1 cellular context compared by ENCODE assay signal in the genomic region with DNA sequence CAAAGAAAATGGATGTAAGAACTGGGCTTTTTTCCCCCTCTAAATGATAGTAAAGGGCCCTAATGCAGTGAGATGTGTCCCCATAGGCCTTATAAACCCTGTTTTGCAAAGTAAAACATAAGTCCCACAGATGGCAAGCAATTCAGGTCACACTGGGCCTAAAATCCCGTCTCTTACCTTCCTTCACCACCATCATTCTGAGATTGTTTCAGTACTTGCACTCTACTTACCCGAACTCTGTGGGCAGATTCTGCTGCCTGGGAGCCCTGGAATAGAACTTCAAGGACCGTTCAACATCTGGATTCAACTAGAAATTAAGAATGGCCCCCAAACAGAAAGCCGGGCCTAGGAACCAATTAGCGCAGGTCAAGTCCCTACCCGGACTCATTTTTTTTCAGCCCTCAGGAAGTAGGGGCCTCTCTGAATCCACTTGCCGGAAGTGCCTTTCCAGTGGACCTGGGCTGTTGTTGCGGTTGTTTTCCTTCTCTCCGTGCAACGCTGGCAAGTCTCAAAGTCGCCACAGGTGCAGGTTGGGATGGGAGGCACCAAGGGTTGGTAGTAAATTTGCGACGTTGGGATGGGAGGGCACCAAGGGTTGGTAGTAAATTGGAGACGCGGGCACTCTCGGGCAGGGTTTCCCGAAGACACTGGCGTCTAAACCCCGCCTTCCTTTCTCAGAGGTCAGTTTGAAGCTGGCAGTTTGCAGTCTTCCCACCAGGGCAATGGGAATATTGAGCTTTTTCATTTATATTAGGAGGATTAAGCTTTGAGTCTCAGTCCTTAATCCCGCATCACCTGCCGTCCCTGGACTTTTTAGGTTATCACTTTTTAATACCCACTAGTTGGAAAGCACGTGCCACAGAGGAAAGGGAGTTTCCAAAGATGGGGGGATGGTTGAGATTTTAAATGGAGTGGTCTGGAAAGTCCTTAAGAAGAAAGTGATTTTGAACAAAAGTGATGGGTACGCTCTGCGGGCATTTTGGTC.
TF ChIP-seq lines count a peak whose summit lies in the region.

A gene with protein sequence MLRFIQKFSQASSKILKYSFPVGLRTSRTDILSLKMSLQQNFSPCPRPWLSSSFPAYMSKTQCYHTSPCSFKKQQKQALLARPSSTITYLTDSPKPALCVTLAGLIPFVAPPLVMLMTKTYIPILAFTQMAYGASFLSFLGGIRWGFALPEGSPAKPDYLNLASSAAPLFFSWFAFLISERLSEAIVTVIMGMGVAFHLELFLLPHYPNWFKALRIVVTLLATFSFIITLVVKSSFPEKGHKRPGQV (plus strand): TSS at position 429 of the 985 bp plus-strand sequence. CDS start 2,888 bp downstream, outside the sequence.

TF ChIP-seq in K562, 482 proteins besides CTCF, POLR2A, EP300 and RAD21 (continued from another document and continues in another):
- TF ChIP-seq, protein P1, sequence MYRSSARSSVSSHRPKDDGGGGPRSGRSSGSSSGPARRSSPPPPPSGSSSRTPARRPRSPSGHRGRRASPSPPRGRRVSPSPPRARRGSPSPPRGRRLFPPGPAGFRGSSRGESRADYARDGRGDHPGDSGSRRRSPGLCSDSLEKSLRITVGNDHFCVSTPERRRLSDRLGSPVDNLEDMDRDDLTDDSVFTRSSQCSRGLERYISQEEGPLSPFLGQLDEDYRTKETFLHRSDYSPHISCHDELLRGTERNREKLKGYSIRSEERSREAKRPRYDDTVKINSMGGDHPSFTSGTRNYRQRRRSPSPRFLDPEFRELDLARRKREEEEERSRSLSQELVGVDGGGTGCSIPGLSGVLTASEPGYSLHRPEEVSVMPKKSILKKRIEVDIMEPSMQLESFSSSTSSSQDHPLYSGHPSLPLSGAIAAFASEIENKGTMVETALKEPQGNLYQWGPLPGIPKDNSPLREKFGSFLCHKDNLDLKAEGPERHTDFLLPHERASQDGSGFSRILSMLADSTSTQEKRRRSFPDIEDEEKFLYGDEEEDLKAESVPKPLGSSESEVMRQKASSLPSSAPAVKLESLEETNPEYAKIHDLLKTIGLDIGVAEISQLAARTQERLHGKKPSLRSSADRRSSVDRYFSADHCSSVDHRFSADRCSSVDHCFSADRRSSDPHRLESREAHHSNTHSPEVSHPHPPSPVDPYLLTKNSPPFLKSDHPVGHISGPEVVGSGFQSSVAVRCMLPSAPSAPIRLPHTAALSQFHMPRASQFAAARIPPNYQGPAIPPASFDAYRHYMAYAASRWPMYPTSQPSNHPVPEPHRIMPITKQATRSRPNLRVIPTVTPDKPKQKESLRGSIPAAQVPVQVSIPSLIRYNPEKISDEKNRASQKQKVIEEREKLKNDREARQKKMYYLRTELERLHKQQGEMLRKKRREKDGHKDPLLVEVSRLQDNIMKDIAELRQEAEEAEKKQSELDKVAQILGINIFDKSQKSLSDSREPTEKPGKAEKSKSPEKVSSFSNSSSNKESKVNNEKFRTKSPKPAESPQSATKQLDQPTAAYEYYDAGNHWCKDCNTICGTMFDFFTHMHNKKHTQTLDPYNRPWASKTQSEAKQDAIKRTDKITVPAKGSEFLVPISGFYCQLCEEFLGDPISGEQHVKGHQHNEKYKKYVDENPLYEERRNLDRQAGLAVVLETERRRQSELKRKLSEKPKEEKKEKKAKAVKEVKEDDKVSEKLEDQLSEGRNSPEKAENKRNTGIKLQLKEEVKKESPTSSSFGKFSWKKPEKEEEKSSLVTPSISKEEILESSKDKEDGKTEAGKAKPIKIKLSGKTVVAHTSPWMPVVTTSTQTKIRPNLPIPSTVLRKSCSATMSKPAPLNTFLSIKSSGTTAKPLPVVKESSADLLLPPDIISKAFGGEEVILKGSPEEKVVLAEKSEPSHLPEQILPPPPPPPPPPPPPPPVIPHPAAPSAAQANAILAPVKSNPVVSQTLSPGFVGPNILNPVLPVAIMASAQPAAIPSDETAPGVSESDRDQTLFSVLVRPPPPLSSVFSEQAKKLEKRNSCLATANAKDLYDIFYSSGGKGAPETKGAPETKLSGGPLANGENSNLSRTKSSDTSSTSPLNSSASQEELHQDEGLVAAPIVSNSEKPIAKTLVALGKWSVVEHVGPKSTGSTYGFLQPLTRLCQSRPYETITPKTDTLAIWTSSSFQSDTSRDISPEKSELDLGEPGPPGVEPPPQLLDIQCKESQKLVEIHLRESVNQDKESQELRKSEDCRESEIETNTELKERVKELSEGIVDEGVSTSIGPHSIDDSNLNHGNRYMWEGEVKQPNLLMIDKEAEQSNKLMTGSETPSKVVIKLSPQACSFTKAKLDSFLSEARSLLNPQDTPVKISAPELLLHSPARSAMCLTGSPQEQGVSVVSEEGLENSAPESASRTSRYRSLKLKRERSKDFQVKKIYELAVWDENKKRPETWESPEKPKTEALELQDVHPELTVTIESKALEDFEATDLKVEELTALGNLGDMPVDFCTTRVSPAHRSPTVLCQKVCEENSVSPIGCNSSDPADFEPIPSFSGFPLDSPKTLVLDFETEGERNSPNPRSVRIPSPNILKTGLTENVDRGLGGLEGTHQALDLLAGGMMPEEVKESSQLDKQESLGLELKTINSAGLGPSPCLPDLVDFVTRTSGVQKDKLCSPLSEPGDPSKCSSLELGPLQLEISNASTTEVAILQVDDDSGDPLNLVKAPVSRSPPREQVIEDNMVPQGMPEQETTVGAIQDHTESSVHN (IDR thresholded peaks at IDR 0.05; ENCODE audit: borderline replicate concordance in 1 of 2, low read depth in 1 of 2), result peak in 1 of 2 experiments; percentile 46; a peak in 1 of 4 replicates
- TF ChIP-seq ZNF436 (CRISPR knock-in tag; IDR thresholded peaks at IDR 0.05) (peak; percentile 41; the same call in 1 of the 2 replicates), DNMT1 (IDR thresholded peaks at IDR 0.05) (no peak), ZNF324 (CRISPR knock-in tag; IDR thresholded peaks at IDR 0.05) (no peak), ZNF778 (CRISPR knock-in tag; IDR thresholded peaks at IDR 0.05) (no peak), ZNF668 (CRISPR knock-in tag; IDR thresholded peaks at IDR 0.05) (no peak), ZNF699 (CRISPR knock-in tag; IDR thresholded peaks at IDR 0.05; ENCODE audit: insufficient replicate concordance) (no peak), RCOR1 (IDR thresholded peaks at IDR 0.05; ENCODE audit: borderline replicate concordance in 1 of 2, low read depth in 2 of 2, low read length in 2 of 2) (peak in 1 of 2 experiments; percentile 9; a peak in 1 of 4 replicates), NCOA2 (IDR thresholded peaks at IDR 0.05; ENCODE audit: partially characterized antibody in 2 of 2) (no peak), ZBTB1 (CRISPR knock-in tag; IDR thresholded peaks at IDR 0.05; ENCODE audit: borderline replicate concordance, low read depth) (no peak), ZNF41 (CRISPR knock-in tag; conservative IDR thresholded peaks at IDR 0.05) (peak; percentile 58; the same call in 1 of the 2 replicates), SMARCC2 (IDR thresholded peaks at IDR 0.05; ENCODE audit: low read depth) (no peak), TCF3 (CRISPR knock-in tag; IDR thresholded peaks at IDR 0.05) (no peak), NFRKB (IDR thresholded peaks at IDR 0.05; ENCODE audit: low read depth) (peak; percentile 99), GABPB2 (CRISPR knock-in tag; conservative IDR thresholded peaks at IDR 0.05) (no peak), MEF2D (tag; conservative IDR thresholded peaks at IDR 0.05; ENCODE audit: low read depth) (no peak)
- TF ChIP-seq, protein P2, sequence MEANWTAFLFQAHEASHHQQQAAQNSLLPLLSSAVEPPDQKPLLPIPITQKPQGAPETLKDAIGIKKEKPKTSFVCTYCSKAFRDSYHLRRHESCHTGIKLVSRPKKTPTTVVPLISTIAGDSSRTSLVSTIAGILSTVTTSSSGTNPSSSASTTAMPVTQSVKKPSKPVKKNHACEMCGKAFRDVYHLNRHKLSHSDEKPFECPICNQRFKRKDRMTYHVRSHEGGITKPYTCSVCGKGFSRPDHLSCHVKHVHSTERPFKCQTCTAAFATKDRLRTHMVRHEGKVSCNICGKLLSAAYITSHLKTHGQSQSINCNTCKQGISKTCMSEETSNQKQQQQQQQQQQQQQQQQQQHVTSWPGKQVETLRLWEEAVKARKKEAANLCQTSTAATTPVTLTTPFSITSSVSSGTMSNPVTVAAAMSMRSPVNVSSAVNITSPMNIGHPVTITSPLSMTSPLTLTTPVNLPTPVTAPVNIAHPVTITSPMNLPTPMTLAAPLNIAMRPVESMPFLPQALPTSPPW (CRISPR knock-in tag; IDR thresholded peaks at IDR 0.05), result peak; percentile 84
- TF ChIP-seq, protein P3, sequence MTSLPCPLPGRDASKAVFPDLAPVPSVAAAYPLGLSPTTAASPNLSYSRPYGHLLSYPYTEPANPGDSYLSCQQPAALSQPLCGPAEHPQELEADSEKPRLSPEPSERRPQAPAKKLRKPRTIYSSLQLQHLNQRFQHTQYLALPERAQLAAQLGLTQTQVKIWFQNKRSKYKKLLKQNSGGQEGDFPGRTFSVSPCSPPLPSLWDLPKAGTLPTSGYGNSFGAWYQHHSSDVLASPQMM (CRISPR knock-in tag; IDR thresholded peaks at IDR 0.05), result no peak
- TF ChIP-seq, protein P4, sequence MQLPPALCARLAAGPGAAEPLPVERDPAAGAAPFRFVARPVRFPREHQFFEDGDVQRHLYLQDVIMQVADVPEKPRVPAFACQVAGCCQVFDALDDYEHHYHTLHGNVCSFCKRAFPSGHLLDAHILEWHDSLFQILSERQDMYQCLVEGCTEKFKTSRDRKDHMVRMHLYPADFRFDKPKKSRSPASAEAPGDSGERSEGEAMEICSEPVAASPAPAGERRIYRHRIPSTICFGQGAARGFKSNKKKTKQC (CRISPR knock-in tag; IDR thresholded peaks at IDR 0.05), result peak; percentile 74; the same call in 1 of the 2 replicates
- TF ChIP-seq, protein P5, sequence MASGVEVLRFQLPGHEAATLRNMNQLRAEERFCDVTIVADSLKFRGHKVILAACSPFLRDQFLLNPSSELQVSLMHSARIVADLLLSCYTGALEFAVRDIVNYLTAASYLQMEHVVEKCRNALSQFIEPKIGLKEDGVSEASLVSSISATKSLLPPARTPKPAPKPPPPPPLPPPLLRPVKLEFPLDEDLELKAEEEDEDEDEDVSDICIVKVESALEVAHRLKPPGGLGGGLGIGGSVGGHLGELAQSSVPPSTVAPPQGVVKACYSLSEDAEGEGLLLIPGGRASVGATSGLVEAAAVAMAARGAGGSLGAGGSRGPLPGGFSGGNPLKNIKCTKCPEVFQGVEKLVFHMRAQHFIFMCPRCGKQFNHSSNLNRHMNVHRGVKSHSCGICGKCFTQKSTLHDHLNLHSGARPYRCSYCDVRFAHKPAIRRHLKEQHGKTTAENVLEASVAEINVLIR (CRISPR knock-in tag; IDR thresholded peaks at IDR 0.05), result no peak
- TF ChIP-seq, protein P6, sequence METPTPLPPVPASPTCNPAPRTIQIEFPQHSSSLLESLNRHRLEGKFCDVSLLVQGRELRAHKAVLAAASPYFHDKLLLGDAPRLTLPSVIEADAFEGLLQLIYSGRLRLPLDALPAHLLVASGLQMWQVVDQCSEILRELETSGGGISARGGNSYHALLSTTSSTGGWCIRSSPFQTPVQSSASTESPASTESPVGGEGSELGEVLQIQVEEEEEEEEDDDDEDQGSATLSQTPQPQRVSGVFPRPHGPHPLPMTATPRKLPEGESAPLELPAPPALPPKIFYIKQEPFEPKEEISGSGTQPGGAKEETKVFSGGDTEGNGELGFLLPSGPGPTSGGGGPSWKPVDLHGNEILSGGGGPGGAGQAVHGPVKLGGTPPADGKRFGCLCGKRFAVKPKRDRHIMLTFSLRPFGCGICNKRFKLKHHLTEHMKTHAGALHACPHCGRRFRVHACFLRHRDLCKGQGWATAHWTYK (CRISPR knock-in tag; IDR thresholded peaks at IDR 0.05), result no peak; the same call in none of the 2 replicates
- TF ChIP-seq, protein P7, sequence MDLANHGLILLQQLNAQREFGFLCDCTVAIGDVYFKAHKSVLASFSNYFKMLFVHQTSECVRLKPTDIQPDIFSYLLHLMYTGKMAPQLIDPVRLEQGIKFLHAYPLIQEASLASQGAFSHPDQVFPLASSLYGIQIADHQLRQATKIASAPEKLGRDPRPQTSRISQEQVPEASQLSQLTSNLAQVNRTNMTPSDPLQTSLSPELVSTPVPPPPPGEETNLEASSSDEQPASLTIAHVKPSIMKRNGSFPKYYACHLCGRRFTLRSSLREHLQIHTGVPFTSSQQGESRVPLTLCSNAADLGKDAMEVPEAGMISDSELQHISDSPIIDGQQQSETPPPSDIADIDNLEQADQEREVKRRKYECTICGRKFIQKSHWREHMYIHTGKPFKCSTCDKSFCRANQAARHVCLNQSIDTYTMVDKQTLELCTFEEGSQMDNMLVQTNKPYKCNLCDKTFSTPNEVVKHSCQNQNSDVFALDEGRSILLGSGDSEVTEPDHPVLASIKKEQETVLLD (IDR thresholded peaks at IDR 0.05), result no peak; the same call in 1 of the 2 replicates
- TF ChIP-seq, protein P8, sequence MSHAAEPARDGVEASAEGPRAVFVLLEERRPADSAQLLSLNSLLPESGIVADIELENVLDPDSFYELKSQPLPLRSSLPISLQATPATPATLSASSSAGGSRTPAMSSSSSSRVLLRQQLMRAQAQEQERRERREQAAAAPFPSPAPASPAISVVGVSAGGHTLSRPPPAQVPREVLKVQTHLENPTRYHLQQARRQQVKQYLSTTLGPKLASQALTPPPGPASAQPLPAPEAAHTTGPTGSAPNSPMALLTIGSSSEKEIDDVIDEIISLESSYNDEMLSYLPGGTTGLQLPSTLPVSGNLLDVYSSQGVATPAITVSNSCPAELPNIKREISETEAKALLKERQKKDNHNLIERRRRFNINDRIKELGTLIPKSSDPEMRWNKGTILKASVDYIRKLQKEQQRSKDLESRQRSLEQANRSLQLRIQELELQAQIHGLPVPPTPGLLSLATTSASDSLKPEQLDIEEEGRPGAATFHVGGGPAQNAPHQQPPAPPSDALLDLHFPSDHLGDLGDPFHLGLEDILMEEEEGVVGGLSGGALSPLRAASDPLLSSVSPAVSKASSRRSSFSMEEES (CRISPR knock-in tag; IDR thresholded peaks at IDR 0.05), result no peak
- TF ChIP-seq, protein P9, sequence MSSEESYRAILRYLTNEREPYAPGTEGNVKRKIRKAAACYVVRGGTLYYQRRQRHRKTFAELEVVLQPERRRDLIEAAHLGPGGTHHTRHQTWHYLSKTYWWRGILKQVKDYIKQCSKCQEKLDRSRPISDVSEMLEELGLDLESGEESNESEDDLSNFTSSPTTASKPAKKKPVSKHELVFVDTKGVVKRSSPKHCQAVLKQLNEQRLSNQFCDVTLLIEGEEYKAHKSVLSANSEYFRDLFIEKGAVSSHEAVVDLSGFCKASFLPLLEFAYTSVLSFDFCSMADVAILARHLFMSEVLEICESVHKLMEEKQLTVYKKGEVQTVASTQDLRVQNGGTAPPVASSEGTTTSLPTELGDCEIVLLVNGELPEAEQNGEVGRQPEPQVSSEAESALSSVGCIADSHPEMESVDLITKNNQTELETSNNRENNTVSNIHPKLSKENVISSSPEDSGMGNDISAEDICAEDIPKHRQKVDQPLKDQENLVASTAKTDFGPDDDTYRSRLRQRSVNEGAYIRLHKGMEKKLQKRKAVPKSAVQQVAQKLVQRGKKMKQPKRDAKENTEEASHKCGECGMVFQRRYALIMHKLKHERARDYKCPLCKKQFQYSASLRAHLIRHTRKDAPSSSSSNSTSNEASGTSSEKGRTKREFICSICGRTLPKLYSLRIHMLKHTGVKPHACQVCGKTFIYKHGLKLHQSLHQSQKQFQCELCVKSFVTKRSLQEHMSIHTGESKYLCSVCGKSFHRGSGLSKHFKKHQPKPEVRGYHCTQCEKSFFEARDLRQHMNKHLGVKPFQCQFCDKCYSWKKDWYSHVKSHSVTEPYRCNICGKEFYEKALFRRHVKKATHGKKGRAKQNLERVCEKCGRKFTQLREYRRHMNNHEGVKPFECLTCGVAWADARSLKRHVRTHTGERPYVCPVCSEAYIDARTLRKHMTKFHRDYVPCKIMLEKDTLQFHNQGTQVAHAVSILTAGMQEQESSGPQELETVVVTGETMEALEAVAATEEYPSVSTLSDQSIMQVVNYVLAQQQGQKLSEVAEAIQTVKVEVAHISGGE (CRISPR knock-in tag; IDR thresholded peaks at IDR 0.05), result peak; percentile 96 to 99 (median 98); a peak in 5 of 6 replicates
